In genomic region chr22:42090596-42091445, GRCh38 we compare ENCODE assay signal across 1 cellular context.
A peak's percentile ranks its signal among the peaks of the same experiment; 100 is the strongest.
TF ChIP-seq lines count a peak whose summit lies in the region.

Gene NDUFA6, minus strand, starts transcription at chr22:42090772. Its CDS starts 28 bp downstream, at chr22:42090744.

TF ChIP-seq in HepG2, 621 proteins besides CTCF, POLR2A, EP300 and RAD21 (continued from another document and continues in another):
- TF ChIP-seq HIC2 (CRISPR knock-in tag; IDR thresholded peaks at IDR 0.05; ENCODE audit: low read depth) (peak; percentile 51; the same call in 1 of the 2 replicates), SRY (CRISPR knock-in tag; IDR thresholded peaks at IDR 0.05) (0 out of 2 replicates have a peak, but pooled peaks have one; percentile 35), AGO2 (optimal IDR thresholded peaks at IDR 0.05; ENCODE audit: low read depth, low read length) (peak; percentile 95), CC2D1A (CRISPR knock-in tag; IDR thresholded peaks at IDR 0.05) (no peak), DRAP1 (CRISPR knock-in tag; IDR thresholded peaks at IDR 0.05) (peak; percentile 89), SP2 (CRISPR knock-in tag; IDR thresholded peaks at IDR 0.05) (peak; percentile 80), NFYC (CRISPR knock-in tag; IDR thresholded peaks at IDR 0.05) (peak; percentile 91), ZNF205 (CRISPR knock-in tag; IDR thresholded peaks at IDR 0.05) (peak; percentile 47; the same call in 1 of the 2 replicates), ASH2L (IDR thresholded peaks at IDR 0.05; ENCODE audit: insufficient read length, low read depth, low read length) (peak; percentile 92), ZNF18 (CRISPR knock-in tag; IDR thresholded peaks at IDR 0.05; ENCODE audit: insufficient replicate concordance) (peak; percentile 63), ZNF678 (CRISPR knock-in tag; IDR thresholded peaks at IDR 0.05) (no peak), MLX (CRISPR knock-in tag; IDR thresholded peaks at IDR 0.05) (no peak), MLLT10 (CRISPR knock-in tag; IDR thresholded peaks at IDR 0.05) (no peak), CSRNP2 (CRISPR knock-in tag; conservative IDR thresholded peaks at IDR 0.05; ENCODE audit: low read depth) (no peak), RBAK (CRISPR knock-in tag; IDR thresholded peaks at IDR 0.05) (no peak), SRF (IDR thresholded peaks at IDR 0.05; ENCODE audit: low read depth, low read length) (no peak), CENPT (CRISPR knock-in tag; IDR thresholded peaks at IDR 0.05; ENCODE audit: low read depth) (no peak), E2F2 (CRISPR knock-in tag; IDR thresholded peaks at IDR 0.05; ENCODE audit: borderline replicate concordance) (no peak), ARID3A (IDR thresholded peaks at IDR 0.05; ENCODE audit: low read depth, low read length) (no peak), HINFP (CRISPR knock-in tag; IDR thresholded peaks at IDR 0.05; ENCODE audit: low read depth) (peak; percentile 95), ELF1 (CRISPR knock-in tag; IDR thresholded peaks at IDR 0.05) (no peak), ZNF225 (CRISPR knock-in tag; IDR thresholded peaks at IDR 0.05) (peak; percentile 90; the same call in 1 of the 2 replicates), THAP11 (CRISPR knock-in tag; IDR thresholded peaks at IDR 0.05) (peak; percentile 66), ATF7-NPFF (CRISPR knock-in tag; IDR thresholded peaks at IDR 0.05; ENCODE audit: low read depth) (peak; percentile 45; the same call in 1 of the 2 replicates), BCL3 (CRISPR knock-in tag; IDR thresholded peaks at IDR 0.05) (peak; percentile 91; the same call in 1 of the 2 replicates), ZNF34 (CRISPR knock-in tag; IDR thresholded peaks at IDR 0.05; ENCODE audit: borderline replicate concordance) (no peak), ARID4A (CRISPR knock-in tag; IDR thresholded peaks at IDR 0.05; ENCODE audit: borderline replicate concordance) (peak; percentile 94; the same call in 1 of the 2 replicates), ZNF44 (CRISPR knock-in tag; IDR thresholded peaks at IDR 0.05) (no peak), ZNF276 (CRISPR knock-in tag; IDR thresholded peaks at IDR 0.05; ENCODE audit: low read depth) (no peak), ZNF10 (CRISPR knock-in tag; IDR thresholded peaks at IDR 0.05; ENCODE audit: borderline replicate concordance, low read depth) (no peak), ZNF207 (IDR thresholded peaks at IDR 0.05; ENCODE audit: borderline replicate concordance) (no peak), RARA (CRISPR knock-in tag; IDR thresholded peaks at IDR 0.05) (peak; percentile 50), CCAR2 (optimal IDR thresholded peaks at IDR 0.05; ENCODE audit: low read depth, low read length) (no peak), CREB3 (CRISPR knock-in tag; IDR thresholded peaks at IDR 0.05) (0 out of 2 replicates have a peak, but pooled peaks have one; percentile 46), ZNF253 (CRISPR knock-in tag; IDR thresholded peaks at IDR 0.05; ENCODE audit: borderline replicate concordance) (no peak), ZNF143 (CRISPR knock-in tag; IDR thresholded peaks at IDR 0.05) (peak; percentile 43; the same call in 1 of the 2 replicates), ZNF644 (CRISPR knock-in tag; IDR thresholded peaks at IDR 0.05; ENCODE audit: low read depth) (no peak), BATF2 (CRISPR knock-in tag; IDR thresholded peaks at IDR 0.05) (no peak), JUND (CRISPR knock-in tag; IDR thresholded peaks at IDR 0.05) (peak; percentile 7; the same call in 1 of the 2 replicates), ZNF549 (CRISPR knock-in tag; IDR thresholded peaks at IDR 0.05) (peak; percentile 83; the same call in 1 of the 2 replicates), RXRB (CRISPR knock-in tag; IDR thresholded peaks at IDR 0.05; ENCODE audit: borderline replicate concordance) (peak; percentile 73; the same call in 1 of the 2 replicates)
